Comparison of ENCODE assay signal across 21 cellular contexts in the genomic region with DNA sequence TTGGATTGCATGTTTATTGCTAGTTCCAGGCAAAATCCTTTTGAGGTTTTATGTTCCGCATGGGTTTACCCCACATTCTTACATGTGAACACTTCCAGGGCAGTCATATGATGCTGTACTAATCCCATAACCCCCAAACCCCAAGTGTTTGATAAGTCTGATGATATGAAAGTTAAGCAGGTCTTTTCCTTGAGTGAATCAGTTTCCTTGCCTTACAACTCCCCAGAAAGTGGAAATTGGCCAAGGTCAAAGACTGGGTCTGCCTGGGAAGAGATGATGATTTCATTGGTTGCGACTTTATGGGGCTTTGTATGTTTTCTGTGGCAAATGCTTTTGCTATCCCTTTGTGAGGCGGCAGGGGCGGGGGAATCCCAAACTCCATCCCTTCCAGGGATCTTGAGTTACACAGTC. TPM values are rescaled to one million over a fixed set of nuclear protein-coding genes. Genes with fewer than 3 reads are reported as not detected.
A peak's percentile ranks its signal among the peaks of the same experiment; 100 is the strongest.
DNase-seq lines count a peak whose midpoint lies in the region; ATAC-seq and TF ChIP-seq lines count a peak whose summit lies in the region.
"Had no signal": no experiment of that assay in that cellular context is flagged by ENCODE, and none has a peak within 500 bp of the region (broad histone marks: within the 10 kb centered on the region; RNA-seq: fewer than 3 reads in every experiment).

No MANE protein-coding gene starts in this region.

- H3K27me3 ChIP-seq in mesenchymal stem cell (ENCODE audit: control insufficient read depth in 1 of 2, insufficient read depth in 1 of 2, low read length in 2 of 2) (peaks cover 0 to 53% of the 10 kb centered on the region in 2 experiments), smooth muscle cell (ENCODE audit: low read depth) (no peaks in the 10 kb centered on the region), gastrocnemius medialis (no peaks in the 10 kb centered on the region)

- H3K4me2 ChIP-seq in mesenchymal stem cell (ENCODE audit: low read length, poor library complexity, severe bottlenecking): no peak overlapping the region
- H3K4me2 ChIP-seq in smooth muscle cell: peak overlapping the region; percentile 42

- peak overlapping the region in 1 of 2 experiments; percentile 33 for H2BK12ac ChIP-seq in mesenchymal stem cell (ENCODE audit: low read length in 2 of 2)

- TF ChIP-seq CTCF in choroid plexus epithelial cell (conservative IDR thresholded peaks at IDR 0.05; ENCODE audit: low read depth, low read length) (no peak), smooth muscle cell (IDR thresholded peaks at IDR 0.05; ENCODE audit: borderline replicate concordance, insufficient read depth, poor library complexity, severe bottlenecking) (no peak), GM10248 (IDR thresholded peaks at IDR 0.05; ENCODE audit: control extremely low read depth, extremely low read depth, low read depth, missing control alignments) (no peak), gastrocnemius medialis (IDR thresholded peaks at IDR 0.05 in 4 of 5, conservative IDR thresholded peaks at IDR 0.05 in 1 of 5) (no peak)

- H3K4ac ChIP-seq in mesenchymal stem cell (ENCODE audit: low read depth in 1 of 2, low read length in 2 of 2): no peak overlapping the region

- ATAC-seq in GM21381 (IDR thresholded peaks at IDR 0.05; ENCODE audit: unreplicated experiment) (no peak), gastrocnemius medialis (no peak), GM18858 (IDR thresholded peaks at IDR 0.05; ENCODE audit: unreplicated experiment) (no peak)
- ATAC-seq: lower lobe of right lung; naive thymus-derived CD4-positive, alpha-beta T cell had no signal

- H2AFZ ChIP-seq in mesenchymal stem cell (ENCODE audit: low read depth, low read length): no peak overlapping the region
- no peak overlapping the region for H2AFZ ChIP-seq in smooth muscle cell (ENCODE audit: low read depth)

- CTCF ChIA-PET in GM10248 (lab: Yijun Ruan, JAX): interaction anchor here (1.0 to 2.7 kb wide), 3 partner anchors 8 to 76 kb away, joined by 3 to 11 read pairs (median 3); no protein-coding TSS in a partner anchor

- no peak overlapping the region for H3K14ac ChIP-seq in mesenchymal stem cell (ENCODE audit: low read length in 2 of 2)

- in situ Hi-C loops in gastrocnemius medialis (cut with MboI; ENCODE audit: low sequenced_read_pairs in 4 of 4): no loop called here

- no peak overlapping the region for H4K8ac ChIP-seq in mesenchymal stem cell (ENCODE audit: low read length)

- H3K4me1 ChIP-seq in mesenchymal stem cell (ENCODE audit: control insufficient read depth, insufficient read depth, low read depth, low read length) (no peaks in the 10 kb centered on the region), smooth muscle cell (ENCODE audit: low read depth) (peaks cover 13% of the 10 kb centered on the region), gastrocnemius medialis (no peaks in the 10 kb centered on the region)
- H3K4me1 ChIP-seq: lower lobe of right lung, prostate gland had no signal

- no peak overlapping the region for H2BK15ac ChIP-seq in mesenchymal stem cell (ENCODE audit: low read depth, poor library complexity, severe bottlenecking)

- intact Hi-C loops in gastrocnemius medialis (cut with DNase I; ENCODE audit: low total_unique reads): no loop called here

- H4K20me1 ChIP-seq in smooth muscle cell (ENCODE audit: low read depth): peaks cover 17% of the 10 kb centered on the region

- H3K79me2 ChIP-seq in smooth muscle cell (ENCODE audit: low read depth): peaks cover 78% of the 10 kb centered on the region

- H3K9me3 ChIP-seq in mesenchymal stem cell (ENCODE audit: control insufficient read depth, low read length) (no peaks in the 10 kb centered on the region), smooth muscle cell (replicated peaks; ENCODE audit: low read depth) (no peaks in the 10 kb centered on the region), gastrocnemius medialis (no peaks in the 10 kb centered on the region)
- H3K9me3 ChIP-seq: lower lobe of right lung, prostate gland, thoracic aorta had no signal

- H3K79me1 ChIP-seq in mesenchymal stem cell (replicated peaks; ENCODE audit: low read length, poor library complexity, severe bottlenecking): no peaks in the 10 kb centered on the region

- no peak for TF ChIP-seq POLR2A in gastrocnemius medialis (IDR thresholded peaks at IDR 0.05)

- peaks cover 28% of the 10 kb centered on the region for H3F3A ChIP-seq in smooth muscle cell (ENCODE audit: low read depth)

- no peak overlapping the region for H2BK5ac ChIP-seq in mesenchymal stem cell (ENCODE audit: low read depth, low read length, poor library complexity, severe bottlenecking)

- DNase-seq in HT1080 (ENCODE audit: low read depth): peak; percentile 25
- DNase-seq in choroid plexus epithelial cell (ENCODE audit: low read depth): peak; percentile 46
- peak; percentile 80 for DNase-seq in mesenchymal stem cell
- DNase-seq in smooth muscle cell (lab: John Stamatoyannopoulos, UW; ENCODE audit: unreplicated experiment): no peak
- no peak for DNase-seq in GM10248 (ENCODE audit: extremely low spot score)
- no peak for DNase-seq in gastrocnemius medialis
- DNase-seq: activated CD4-positive, alpha-beta T cell treated with anti-CD3 and anti-CD28 coated beads for 4 hours; activated naive CD8-positive, alpha-beta T cell treated with anti-CD3 and anti-CD28 coated beads for 36 hours; GOT3; KBM-7; lower lobe of right lung; naive thymus-derived CD4-positive, alpha-beta T cell; NCI-H1092; NCI-H2081 treated with DMSO at 0.1 percent for 48 hours; NCI-H510A; SW 1271 had no signal

- H3K23ac ChIP-seq in mesenchymal stem cell (ENCODE audit: low read length in 2 of 2): no peak overlapping the region

- POLR2A ChIA-PET in GM10248 (lab: Yijun Ruan, JAX): no interaction called here

- no peak overlapping the region for H2AK5ac ChIP-seq in mesenchymal stem cell (ENCODE audit: low read length, severe bottlenecking)

- H3K4me3 ChIP-seq in choroid plexus epithelial cell (ENCODE audit: low read depth, low read length) (no peak overlapping the region), mesenchymal stem cell (ENCODE audit: insufficient read depth in 1 of 2, low read depth in 1 of 2, low read length in 2 of 2) (no peak overlapping the region), smooth muscle cell (no peak overlapping the region), gastrocnemius medialis (no peak overlapping the region)
- H3K4me3 ChIP-seq: lower lobe of right lung, prostate gland, thoracic aorta had no signal

- WGBS in mesenchymal stem cell: 94% methylated on average over 4 of the region's 4 CpGs
- 20% methylated on average over 4 of the region's 4 CpGs for WGBS in smooth muscle cell (ENCODE audit: low lambda C conversion rate)

- H3K36me3 ChIP-seq in mesenchymal stem cell (ENCODE audit: control insufficient read depth in 1 of 2, insufficient read depth in 2 of 2, low read depth in 1 of 2, low read length in 2 of 2) (no peaks in the 10 kb centered on the region), smooth muscle cell (ENCODE audit: low read depth) (no peaks in the 10 kb centered on the region), gastrocnemius medialis (no peaks in the 10 kb centered on the region)
- H3K36me3 ChIP-seq: lower lobe of right lung, prostate gland, thoracic aorta had no signal

- peak overlapping the region in 1 of 2 experiments; percentile 28 for H3K18ac ChIP-seq in mesenchymal stem cell (ENCODE audit: low read depth in 1 of 2, low read length in 2 of 2)

- H4K91ac ChIP-seq in mesenchymal stem cell (ENCODE audit: low read length): no peak overlapping the region

- peak overlapping the region; percentile 14 for H3K9ac ChIP-seq in mesenchymal stem cell (ENCODE audit: low read length)
- no peak overlapping the region for H3K9ac ChIP-seq in smooth muscle cell (ENCODE audit: low read depth)

- no peak overlapping the region for H2BK120ac ChIP-seq in mesenchymal stem cell (ENCODE audit: low read depth, low read length)

- H3K27ac ChIP-seq in mesenchymal stem cell (ENCODE audit: low read length, poor library complexity, severe bottlenecking) (no peak overlapping the region), smooth muscle cell (ENCODE audit: low read depth) (peak overlapping the region; percentile 80), gastrocnemius medialis (no peak overlapping the region)
- H3K27ac ChIP-seq: epithelial cell of prostate, lower lobe of right lung, thoracic aorta had no signal

RNA-seq across cellular contexts. Expression of a gene that starts 24.7 kb away (rescaled TPM):
- 1.2 and 1.8 TPM in 2 replicates for total RNA-seq in HT1080 (2014; rRNA removed; shearing (Covaris generic))
- polyA plus RNA-seq in HT1080 (2015; cell fraction: cytosol; rRNA removed): 0.27 and 0.55 TPM in 2 replicates
- polyA plus RNA-seq in HT1080 (2015; cell fraction: nucleus; rRNA removed): 0.60 and 1.1 TPM in 2 replicates
- 60.2 TPM for polyA plus RNA-seq in mesenchymal stem cell (2013, experiment 1 of 2)
- polyA plus RNA-seq in mesenchymal stem cell (2013, experiment 2 of 2): 57.6 TPM
- total RNA-seq in smooth muscle cell (36.7 and 47.2 TPM in 2 replicates), gastrocnemius medialis (1 to 10 TPM; 1.3 to 3.5 (median 2.1) TPM)
- 35.4 and 43.3 TPM in 2 replicates for polyA plus RNA-seq in smooth muscle cell

Comparison
In these comparisons a context has a peak if more than half of its experiments do, and no peak if none do; other contexts are left out.
1. DNase-seq: peak in HT1080 (single experiment), choroid plexus epithelial cell (single experiment) and mesenchymal stem cell (single experiment); none in smooth muscle cell (single experiment), GM10248 (single experiment) and gastrocnemius medialis (0 of 2).